In the genomic region with DNA sequence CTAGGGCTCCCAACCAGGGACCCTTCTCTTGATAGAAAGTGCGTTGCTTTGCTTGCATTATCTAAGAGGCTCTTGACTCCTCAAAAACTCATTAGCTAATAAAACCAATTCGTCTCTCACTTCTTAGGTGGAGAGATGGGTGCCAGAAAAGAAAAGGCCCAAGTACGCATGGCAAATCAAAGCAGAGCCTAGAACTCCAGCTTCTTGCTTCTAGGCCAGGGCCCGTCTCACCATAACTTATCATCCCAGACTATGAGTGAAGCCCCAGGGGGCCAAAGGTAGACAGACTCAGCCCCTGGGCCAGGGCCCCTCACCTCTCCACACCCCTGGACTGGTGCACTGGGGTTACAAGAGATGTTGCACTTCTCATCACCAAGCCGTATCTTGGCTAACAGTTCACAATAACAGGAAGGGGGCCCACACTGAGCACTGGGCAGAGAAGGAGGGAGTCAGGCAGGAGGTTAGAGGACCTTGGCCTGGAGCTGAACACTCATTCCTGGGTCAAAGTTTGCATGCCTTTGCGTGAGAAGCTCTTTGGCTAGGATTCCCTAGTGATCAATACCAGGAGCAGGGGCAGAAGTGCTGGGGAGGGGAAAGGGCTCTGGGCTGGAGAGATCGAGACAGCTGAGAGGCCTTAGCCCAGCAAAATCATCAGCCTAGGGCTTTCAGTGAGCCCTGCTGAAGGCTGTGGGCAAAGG, we compare ENCODE assay signal across 1 cellular context.
TF ChIP-seq lines count a peak whose summit lies in the region.

No MANE protein-coding gene starts in this region.

TF ChIP-seq in HepG2, 621 proteins besides CTCF, POLR2A, EP300 and RAD21 (continued from another document and continues in another):
- TF ChIP-seq ZNF382 (CRISPR knock-in tag; IDR thresholded peaks at IDR 0.05; ENCODE audit: borderline replicate concordance) (no peak), ZNF768 (CRISPR knock-in tag; IDR thresholded peaks at IDR 0.05) (no peak), TBL1XR1 (IDR thresholded peaks at IDR 0.05; ENCODE audit: borderline replicate concordance, low read length, partially characterized antibody) (no peak), ZNF782 (CRISPR knock-in tag; IDR thresholded peaks at IDR 0.05; ENCODE audit: borderline replicate concordance) (no peak), ZNF232 (CRISPR knock-in tag; IDR thresholded peaks at IDR 0.05; ENCODE audit: borderline replicate concordance) (no peak), STAT5B (CRISPR knock-in tag; IDR thresholded peaks at IDR 0.05) (no peak), ZNF580 (CRISPR knock-in tag; IDR thresholded peaks at IDR 0.05; ENCODE audit: borderline replicate concordance, low read depth) (peak; percentile 70), HMGXB4 (CRISPR knock-in tag; IDR thresholded peaks at IDR 0.05; ENCODE audit: borderline replicate concordance in 1 of 2, low read depth in 1 of 2) (peak; percentile 40 to 46; a peak in 2 of 4 replicates), SMARCC2 (IDR thresholded peaks at IDR 0.05) (0 out of 2 replicates have a peak, but pooled peaks have one; percentile 25), EZH2 (conservative IDR thresholded peaks at IDR 0.05; ENCODE audit: low read depth, low read length) (no peak), TBX2 (CRISPR knock-in tag; IDR thresholded peaks at IDR 0.05; ENCODE audit: borderline replicate concordance) (peak; percentile 79), RARG (CRISPR knock-in tag; IDR thresholded peaks at IDR 0.05; ENCODE audit: low read depth) (no peak), TCF12 (IDR thresholded peaks at IDR 0.05) (no peak), TCF12 (CRISPR knock-in tag; IDR thresholded peaks at IDR 0.05) (peak; percentile 82), ZNF746 (CRISPR knock-in tag; IDR thresholded peaks at IDR 0.05) (peak; percentile 84), AHR (CRISPR knock-in tag; IDR thresholded peaks at IDR 0.05) (peak; percentile 100), MLXIP (CRISPR knock-in tag; IDR thresholded peaks at IDR 0.05; ENCODE audit: borderline replicate concordance) (no peak), ZNF607 (CRISPR knock-in tag; IDR thresholded peaks at IDR 0.05; ENCODE audit: borderline replicate concordance) (no peak; the same call in 1 of the 2 replicates), ZNF670 (CRISPR knock-in tag; IDR thresholded peaks at IDR 0.05; ENCODE audit: borderline replicate concordance) (peak; percentile 66), ZNF562 (CRISPR knock-in tag; IDR thresholded peaks at IDR 0.05; ENCODE audit: borderline replicate concordance) (no peak), SRSF9 (IDR thresholded peaks at IDR 0.05; ENCODE audit: borderline replicate concordance, insufficient read depth, low read depth, low read length, poor library complexity, severe bottlenecking) (no peak), ESRRA (CRISPR knock-in tag; IDR thresholded peaks at IDR 0.05; ENCODE audit: low read depth) (peak; percentile 94), POLR2AphosphoS5 (IDR thresholded peaks at IDR 0.05; ENCODE audit: low read depth, low read length) (no peak), ZNF235 (CRISPR knock-in tag; IDR thresholded peaks at IDR 0.05; ENCODE audit: borderline replicate concordance) (0 out of 2 replicates have a peak, but pooled peaks have one; percentile 70)
- TF ChIP-seq, protein P1, sequence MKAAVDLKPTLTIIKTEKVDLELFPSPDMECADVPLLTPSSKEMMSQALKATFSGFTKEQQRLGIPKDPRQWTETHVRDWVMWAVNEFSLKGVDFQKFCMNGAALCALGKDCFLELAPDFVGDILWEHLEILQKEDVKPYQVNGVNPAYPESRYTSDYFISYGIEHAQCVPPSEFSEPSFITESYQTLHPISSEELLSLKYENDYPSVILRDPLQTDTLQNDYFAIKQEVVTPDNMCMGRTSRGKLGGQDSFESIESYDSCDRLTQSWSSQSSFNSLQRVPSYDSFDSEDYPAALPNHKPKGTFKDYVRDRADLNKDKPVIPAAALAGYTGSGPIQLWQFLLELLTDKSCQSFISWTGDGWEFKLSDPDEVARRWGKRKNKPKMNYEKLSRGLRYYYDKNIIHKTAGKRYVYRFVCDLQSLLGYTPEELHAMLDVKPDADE (CRISPR knock-in tag; IDR thresholded peaks at IDR 0.05): no peak
- TF ChIP-seq, protein P2, sequence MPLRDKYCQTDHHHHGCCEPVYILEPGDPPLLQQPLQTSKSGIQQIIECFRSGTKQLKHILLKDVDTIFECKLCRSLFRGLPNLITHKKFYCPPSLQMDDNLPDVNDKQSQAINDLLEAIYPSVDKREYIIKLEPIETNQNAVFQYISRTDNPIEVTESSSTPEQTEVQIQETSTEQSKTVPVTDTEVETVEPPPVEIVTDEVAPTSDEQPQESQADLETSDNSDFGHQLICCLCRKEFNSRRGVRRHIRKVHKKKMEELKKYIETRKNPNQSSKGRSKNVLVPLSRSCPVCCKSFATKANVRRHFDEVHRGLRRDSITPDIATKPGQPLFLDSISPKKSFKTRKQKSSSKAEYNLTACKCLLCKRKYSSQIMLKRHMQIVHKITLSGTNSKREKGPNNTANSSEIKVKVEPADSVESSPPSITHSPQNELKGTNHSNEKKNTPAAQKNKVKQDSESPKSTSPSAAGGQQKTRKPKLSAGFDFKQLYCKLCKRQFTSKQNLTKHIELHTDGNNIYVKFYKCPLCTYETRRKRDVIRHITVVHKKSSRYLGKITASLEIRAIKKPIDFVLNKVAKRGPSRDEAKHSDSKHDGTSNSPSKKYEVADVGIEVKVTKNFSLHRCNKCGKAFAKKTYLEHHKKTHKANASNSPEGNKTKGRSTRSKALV (CRISPR knock-in tag; IDR thresholded peaks at IDR 0.05): no peak
- TF ChIP-seq, protein P3, sequence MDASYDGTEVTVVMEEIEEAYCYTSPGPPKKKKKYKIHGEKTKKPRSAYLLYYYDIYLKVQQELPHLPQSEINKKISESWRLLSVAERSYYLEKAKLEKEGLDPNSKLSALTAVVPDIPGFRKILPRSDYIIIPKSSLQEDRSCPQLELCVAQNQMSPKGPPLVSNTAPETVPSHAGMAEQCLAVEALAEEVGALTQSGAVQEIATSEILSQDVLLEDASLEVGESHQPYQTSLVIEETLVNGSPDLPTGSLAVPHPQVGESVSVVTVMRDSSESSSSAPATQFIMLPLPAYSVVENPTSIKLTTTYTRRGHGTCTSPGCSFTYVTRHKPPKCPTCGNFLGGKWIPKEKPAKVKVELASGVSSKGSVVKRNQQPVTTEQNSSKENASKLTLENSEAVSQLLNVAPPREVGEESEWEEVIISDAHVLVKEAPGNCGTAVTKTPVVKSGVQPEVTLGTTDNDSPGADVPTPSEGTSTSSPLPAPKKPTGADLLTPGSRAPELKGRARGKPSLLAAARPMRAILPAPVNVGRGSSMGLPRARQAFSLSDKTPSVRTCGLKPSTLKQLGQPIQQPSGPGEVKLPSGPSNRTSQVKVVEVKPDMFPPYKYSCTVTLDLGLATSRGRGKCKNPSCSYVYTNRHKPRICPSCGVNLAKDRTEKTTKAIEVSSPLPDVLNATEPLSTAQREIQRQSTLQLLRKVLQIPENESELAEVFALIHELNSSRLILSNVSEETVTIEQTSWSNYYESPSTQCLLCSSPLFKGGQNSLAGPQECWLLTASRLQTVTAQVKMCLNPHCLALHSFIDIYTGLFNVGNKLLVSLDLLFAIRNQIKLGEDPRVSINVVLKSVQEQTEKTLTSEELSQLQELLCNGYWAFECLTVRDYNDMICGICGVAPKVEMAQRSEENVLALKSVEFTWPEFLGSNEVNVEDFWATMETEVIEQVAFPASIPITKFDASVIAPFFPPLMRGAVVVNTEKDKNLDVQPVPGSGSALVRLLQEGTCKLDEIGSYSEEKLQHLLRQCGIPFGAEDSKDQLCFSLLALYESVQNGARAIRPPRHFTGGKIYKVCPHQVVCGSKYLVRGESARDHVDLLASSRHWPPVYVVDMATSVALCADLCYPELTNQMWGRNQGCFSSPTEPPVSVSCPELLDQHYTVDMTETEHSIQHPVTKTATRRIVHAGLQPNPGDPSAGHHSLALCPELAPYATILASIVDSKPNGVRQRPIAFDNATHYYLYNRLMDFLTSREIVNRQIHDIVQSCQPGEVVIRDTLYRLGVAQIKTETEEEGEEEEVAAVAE (CRISPR knock-in tag; IDR thresholded peaks at IDR 0.05; ENCODE audit: borderline replicate concordance): no peak
- TF ChIP-seq, protein P4, sequence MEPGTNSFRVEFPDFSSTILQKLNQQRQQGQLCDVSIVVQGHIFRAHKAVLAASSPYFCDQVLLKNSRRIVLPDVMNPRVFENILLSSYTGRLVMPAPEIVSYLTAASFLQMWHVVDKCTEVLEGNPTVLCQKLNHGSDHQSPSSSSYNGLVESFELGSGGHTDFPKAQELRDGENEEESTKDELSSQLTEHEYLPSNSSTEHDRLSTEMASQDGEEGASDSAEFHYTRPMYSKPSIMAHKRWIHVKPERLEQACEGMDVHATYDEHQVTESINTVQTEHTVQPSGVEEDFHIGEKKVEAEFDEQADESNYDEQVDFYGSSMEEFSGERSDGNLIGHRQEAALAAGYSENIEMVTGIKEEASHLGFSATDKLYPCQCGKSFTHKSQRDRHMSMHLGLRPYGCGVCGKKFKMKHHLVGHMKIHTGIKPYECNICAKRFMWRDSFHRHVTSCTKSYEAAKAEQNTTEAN (CRISPR knock-in tag; conservative IDR thresholded peaks at IDR 0.05): no peak
- TF ChIP-seq, protein P5, sequence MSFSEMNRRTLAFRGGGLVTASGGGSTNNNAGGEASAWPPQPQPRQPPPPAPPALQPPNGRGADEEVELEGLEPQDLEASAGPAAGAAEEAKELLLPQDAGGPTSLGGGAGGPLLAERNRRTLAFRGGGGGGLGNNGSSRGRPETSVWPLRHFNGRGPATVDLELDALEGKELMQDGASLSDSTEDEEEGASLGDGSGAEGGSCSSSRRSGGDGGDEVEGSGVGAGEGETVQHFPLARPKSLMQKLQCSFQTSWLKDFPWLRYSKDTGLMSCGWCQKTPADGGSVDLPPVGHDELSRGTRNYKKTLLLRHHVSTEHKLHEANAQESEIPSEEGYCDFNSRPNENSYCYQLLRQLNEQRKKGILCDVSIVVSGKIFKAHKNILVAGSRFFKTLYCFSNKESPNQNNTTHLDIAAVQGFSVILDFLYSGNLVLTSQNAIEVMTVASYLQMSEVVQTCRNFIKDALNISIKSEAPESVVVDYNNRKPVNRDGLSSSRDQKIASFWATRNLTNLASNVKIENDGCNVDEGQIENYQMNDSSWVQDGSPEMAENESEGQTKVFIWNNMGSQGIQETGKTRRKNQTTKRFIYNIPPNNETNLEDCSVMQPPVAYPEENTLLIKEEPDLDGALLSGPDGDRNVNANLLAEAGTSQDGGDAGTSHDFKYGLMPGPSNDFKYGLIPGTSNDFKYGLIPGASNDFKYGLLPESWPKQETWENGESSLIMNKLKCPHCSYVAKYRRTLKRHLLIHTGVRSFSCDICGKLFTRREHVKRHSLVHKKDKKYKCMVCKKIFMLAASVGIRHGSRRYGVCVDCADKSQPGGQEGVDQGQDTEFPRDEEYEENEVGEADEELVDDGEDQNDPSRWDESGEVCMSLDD (CRISPR knock-in tag; IDR thresholded peaks at IDR 0.05; ENCODE audit: borderline replicate concordance): 0 out of 2 replicates have a peak, but pooled peaks have one; percentile 70
- TF ChIP-seq, protein P6, sequence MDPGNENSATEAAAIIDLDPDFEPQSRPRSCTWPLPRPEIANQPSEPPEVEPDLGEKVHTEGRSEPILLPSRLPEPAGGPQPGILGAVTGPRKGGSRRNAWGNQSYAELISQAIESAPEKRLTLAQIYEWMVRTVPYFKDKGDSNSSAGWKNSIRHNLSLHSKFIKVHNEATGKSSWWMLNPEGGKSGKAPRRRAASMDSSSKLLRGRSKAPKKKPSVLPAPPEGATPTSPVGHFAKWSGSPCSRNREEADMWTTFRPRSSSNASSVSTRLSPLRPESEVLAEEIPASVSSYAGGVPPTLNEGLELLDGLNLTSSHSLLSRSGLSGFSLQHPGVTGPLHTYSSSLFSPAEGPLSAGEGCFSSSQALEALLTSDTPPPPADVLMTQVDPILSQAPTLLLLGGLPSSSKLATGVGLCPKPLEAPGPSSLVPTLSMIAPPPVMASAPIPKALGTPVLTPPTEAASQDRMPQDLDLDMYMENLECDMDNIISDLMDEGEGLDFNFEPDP (CRISPR knock-in tag; conservative IDR thresholded peaks at IDR 0.05): no peak
- TF ChIP-seq, protein P7, sequence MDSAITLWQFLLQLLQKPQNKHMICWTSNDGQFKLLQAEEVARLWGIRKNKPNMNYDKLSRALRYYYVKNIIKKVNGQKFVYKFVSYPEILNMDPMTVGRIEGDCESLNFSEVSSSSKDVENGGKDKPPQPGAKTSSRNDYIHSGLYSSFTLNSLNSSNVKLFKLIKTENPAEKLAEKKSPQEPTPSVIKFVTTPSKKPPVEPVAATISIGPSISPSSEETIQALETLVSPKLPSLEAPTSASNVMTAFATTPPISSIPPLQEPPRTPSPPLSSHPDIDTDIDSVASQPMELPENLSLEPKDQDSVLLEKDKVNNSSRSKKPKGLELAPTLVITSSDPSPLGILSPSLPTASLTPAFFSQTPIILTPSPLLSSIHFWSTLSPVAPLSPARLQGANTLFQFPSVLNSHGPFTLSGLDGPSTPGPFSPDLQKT (CRISPR knock-in tag; IDR thresholded peaks at IDR 0.05; ENCODE audit: borderline replicate concordance): no peak
